20 cellular contexts compared by ENCODE assay signal in genomic region chr11:120680322-120680721, GRCh38.
DNase-seq lines count a peak whose midpoint lies in the region; ATAC-seq, FAIRE-seq and TF ChIP-seq lines count a peak whose summit lies in the region.
"Had no signal": no experiment of that assay in that cellular context is flagged by ENCODE, and none has a peak within 500 bp of the region (broad histone marks: within the 10 kb centered on the region; RNA-seq: fewer than 3 reads in every experiment).

No MANE protein-coding gene starts in this region.

- in situ Hi-C loops in HepG2 (cut with HindIII; ENCODE audit: extremely low pct_ligation_motif_present, low pct_unique_long_range_greater_than_20kb) = loop anchor here (10.0 kb wide), 1 partner anchor 274 kb away; no protein-coding TSS in a partner anchor

- TF ChIP-seq EP300 in HepG2 (IDR thresholded peaks at IDR 0.05; ENCODE audit: low read depth in 2 of 2, low read length in 2 of 2) = no peak
- TF ChIP-seq EP300 in HepG2 (CRISPR knock-in tag; IDR thresholded peaks at IDR 0.05; ENCODE audit: borderline replicate concordance) = no peak

- H3K4me1 ChIP-seq in HepG2 (ENCODE audit: insufficient read depth, low read length) (peaks cover 22% of the 10 kb centered on the region), right lobe of liver (no peaks in the 10 kb centered on the region)
- H3K4me1 ChIP-seq: BE2C had no signal

- no peaks in the 10 kb centered on the region for H3K27me3 ChIP-seq in HepG2 (ENCODE audit: control insufficient read depth in 1 of 2, insufficient read depth in 2 of 2, low read length in 2 of 2)
- no peaks in the 10 kb centered on the region for H3K27me3 ChIP-seq in right lobe of liver
- H3K27me3 ChIP-seq: BE2C had no signal

- peaks cover 18% of the 10 kb centered on the region for H3K27me3 Mint-ChIP-seq in activated T-helper 17 cell treated with anti-CD3 and anti-CD28 coated beads, Interleukin-2, amount 50 U/mL, for 72 hours

- POLR2A ChIA-PET in HepG2 (lab: Yijun Ruan, JAX) = no interaction called here

- BruUV-seq in HepG2 (replicated peaks; lab: Mats Ljungman, UMichigan) = no TSS peak

- CTCF ChIA-PET in HepG2 (lab: Yijun Ruan, JAX; ENCODE audit: low intra/inter-chr PET ratio, low total read pairs) = no interaction called here

- no peaks in the 10 kb centered on the region for H3K9me3 Mint-ChIP-seq in activated T-helper 17 cell treated with anti-CD3 and anti-CD28 coated beads, Interleukin-2, amount 50 U/mL, for 72 hours
- H3K9me3 Mint-ChIP-seq: CD4-positive, alpha-beta memory T cell; HFFc6 had no signal

- no peak overlapping the region for H3K4me3 Mint-ChIP-seq in activated T-helper 17 cell treated with anti-CD3 and anti-CD28 coated beads, Interleukin-2, amount 50 U/mL, for 72 hours
- H3K4me3 Mint-ChIP-seq: CD4-positive, alpha-beta memory T cell; HFFc6 had no signal

- H3K79me2 ChIP-seq in HepG2 (ENCODE audit: insufficient read depth, low read length) = no peaks in the 10 kb centered on the region

- TF ChIP-seq POLR2A in HepG2 (IDR thresholded peaks at IDR 0.05; ENCODE audit: insufficient read depth in 1 of 2, low read depth in 2 of 2, low read length in 2 of 2) (no peak), right lobe of liver (IDR thresholded peaks at IDR 0.05) (no peak)

- no peak overlapping the region for H3K27ac Mint-ChIP-seq in activated T-helper 17 cell treated with anti-CD3 and anti-CD28 coated beads, Interleukin-2, amount 50 U/mL, for 72 hours
- H3K27ac Mint-ChIP-seq: CD4-positive, alpha-beta memory T cell; HFFc6 had no signal

- H3K4me3 ChIP-seq in HepG2 (replicated peaks in 1 of 3; ENCODE audit: insufficient read depth in 1 of 3, low read depth in 2 of 3, low read length in 3 of 3) (no peak overlapping the region), right lobe of liver (no peak overlapping the region)

- H3K9ac ChIP-seq in HepG2 (ENCODE audit: insufficient read depth, low read depth, low read length) = no peak overlapping the region

- DNase-seq in HepG2 (ENCODE audit: low spot score) (no peak), right lobe of liver (no peak), kidney tubule cell (ENCODE audit: low spot score) (peak; percentile 23), NCI-H226 (no peak), AG08395 (ENCODE audit: low spot score) (no peak)
- DNase-seq: BE2C; CD4-positive, alpha-beta memory T cell; DMS153; DMS79 treated with DMSO at 0.1 percent for 48 hours; EL; HCEC 1CT; HFFc6 had no signal

- H3K36me3 ChIP-seq in HepG2 (replicated peaks in 1 of 2; ENCODE audit: control insufficient read depth in 1 of 2, insufficient read depth in 2 of 2, low read length in 2 of 2) = no peaks in the 10 kb centered on the region
- H3K36me3 ChIP-seq in right lobe of liver = no peaks in the 10 kb centered on the region
- H3K36me3 ChIP-seq: BE2C had no signal

- intact Hi-C loops in HepG2 (cut with micrococcal nuclease; ENCODE audit: unreplicated experiment) = no loop called here
- intact Hi-C loops in right lobe of liver (cut with DNase I) = loop anchor here (5.0 kb wide), 2 partner anchors 163 to 168 kb away; partner anchors contain the start of gene GRIK4 (in 1 of the 2)

- H3K4me2 ChIP-seq in HepG2 (ENCODE audit: low read depth, low read length) = no peak overlapping the region

- no peaks in the 10 kb centered on the region for H4K20me1 ChIP-seq in HepG2 (ENCODE audit: insufficient read depth, low read length)

- no peak for FAIRE-seq in HepG2 (lab: Jason Lieb, UNC)
- FAIRE-seq: A204.1, D721Med, G401.6, GM19239 had no signal

- no peak for TF ChIP-seq CTCF in HepG2 (CRISPR knock-in tag; IDR thresholded peaks at IDR 0.05)
- TF ChIP-seq CTCF in right lobe of liver (IDR thresholded peaks at IDR 0.05) = no peak

- H3K4me1 Mint-ChIP-seq in activated T-helper 17 cell treated with anti-CD3 and anti-CD28 coated beads, Interleukin-2, amount 50 U/mL, for 72 hours = no peaks in the 10 kb centered on the region
- H3K4me1 Mint-ChIP-seq: CD4-positive, alpha-beta memory T cell had no signal

- WGBS in HepG2 (ENCODE audit: low lambda C conversion rate) = 60% methylated on average over 3 of the region's 5 CpGs
- 100% methylated on average over 1 of the region's 5 CpGs for WGBS in right lobe of liver (ENCODE audit: insufficient coverage, low coverage, low lambda C conversion rate, missing lambda C conversion rate)

- H3K36me3 Mint-ChIP-seq in activated T-helper 17 cell treated with anti-CD3 and anti-CD28 coated beads, Interleukin-2, amount 50 U/mL, for 72 hours (ENCODE audit: low read depth) = no peaks in the 10 kb centered on the region
- H3K36me3 Mint-ChIP-seq: CD4-positive, alpha-beta memory T cell had no signal

- no peak overlapping the region for H2AFZ ChIP-seq in HepG2 (ENCODE audit: low read length)

- ATAC-seq in HepG2 (no peak), right lobe of liver (no peak), GM21723 (IDR thresholded peaks at IDR 0.05; ENCODE audit: unreplicated experiment) (no peak)
- ATAC-seq in activated T-helper 17 cell treated with anti-CD3 and anti-CD28 coated beads, Interleukin-2, amount 50 U/mL, for 72 hours (replicated peaks) = peak; percentile 64

- TF ChIP-seq RAD21 in HepG2 (CRISPR knock-in tag; IDR thresholded peaks at IDR 0.05) = no peak

- H3K27ac ChIP-seq in HepG2 (ENCODE audit: extremely low read length, insufficient read depth, low read length) (no peak overlapping the region), right lobe of liver (no peak overlapping the region)
- H3K27ac ChIP-seq: C4-2B, HL-60 had no signal

- H3K9me3 ChIP-seq in HepG2 (ENCODE audit: low read length) = no peaks in the 10 kb centered on the region
- H3K9me3 ChIP-seq in right lobe of liver = no peaks in the 10 kb centered on the region
- H3K9me3 ChIP-seq: BE2C had no signal

TF ChIP-seq in HepG2, 621 proteins besides CTCF, POLR2A, EP300 and RAD21:
- TF ChIP-seq CEBPB (IDR thresholded peaks at IDR 0.05; ENCODE audit: borderline replicate concordance, low read depth, low read length) = no peak
- no peak for TF ChIP-seq NFE2L2 (IDR thresholded peaks at IDR 0.05; ENCODE audit: low read length)
- TF ChIP-seq MTERF4 (CRISPR knock-in tag; IDR thresholded peaks at IDR 0.05) = no peak
- TF ChIP-seq FOSL2 (CRISPR knock-in tag; IDR thresholded peaks at IDR 0.05) = peak; percentile 53
